17 cellular contexts compared by ENCODE assay signal in genomic region chr1:76148460-76148859, GRCh38.
DNase-seq lines count a peak whose midpoint lies in the region; ATAC-seq and TF ChIP-seq lines count a peak whose summit lies in the region.
"Had no signal": no experiment of that assay in that cellular context is flagged by ENCODE, and none has a peak within 500 bp of the region (broad histone marks: within the 10 kb centered on the region; RNA-seq: fewer than 3 reads in every experiment).

No MANE protein-coding gene starts in this region.

- no peak overlapping the region for H3K27ac Mint-ChIP-seq in stimulated activated naive B cell treated with anti-CD40 and anti-IgM and Interleukin-4, amounts not matched to agents 10 μg/mL and 1 μg/mL and 100 μg/mL, for 72 hours
- H3K27ac Mint-ChIP-seq in CD4-positive, alpha-beta T cell = no peak overlapping the region
- H3K27ac Mint-ChIP-seq: CD4-positive, alpha-beta memory T cell; HFFc6 had no signal

- H3K27me3 ChIP-seq in effector memory CD4-positive, alpha-beta T cell (replicated peaks; ENCODE audit: control insufficient read depth, insufficient read depth, low read length, poor library complexity, severe bottlenecking) = no peaks in the 10 kb centered on the region
- no peaks in the 10 kb centered on the region for H3K27me3 ChIP-seq in CD4-positive, alpha-beta T cell (ENCODE audit: control insufficient read depth, insufficient read depth, low read length)

- no peak overlapping the region for H3K27ac ChIP-seq in effector memory CD4-positive, alpha-beta T cell (ENCODE audit: insufficient read depth, low read length, poor library complexity, severe bottlenecking)
- no peak overlapping the region for H3K27ac ChIP-seq in CD4-positive, alpha-beta T cell (ENCODE audit: low read depth, low read length)

- peaks cover 0 to 4% of the 10 kb centered on the region in 2 donors for H3K36me3 Mint-ChIP-seq in stimulated activated naive B cell treated with anti-CD40 and anti-IgM and Interleukin-4, amounts not matched to agents 10 μg/mL and 1 μg/mL and 100 μg/mL, for 72 hours
- H3K36me3 Mint-ChIP-seq in CD4-positive, alpha-beta T cell (ENCODE audit: low read depth) = no peaks in the 10 kb centered on the region
- H3K36me3 Mint-ChIP-seq: CD14-positive monocyte; CD4-positive, alpha-beta memory T cell had no signal

- peak; percentile 56 to 75 for ATAC-seq in stimulated activated naive B cell treated with anti-CD40 and anti-IgM and Interleukin-4, amounts not matched to agents 10 μg/mL and 1 μg/mL and 100 μg/mL, for 72 hours (replicated peaks)
- no peak for ATAC-seq in CD4-positive, alpha-beta T cell (ENCODE audit: poor library complexity)
- ATAC-seq: GM12878 had no signal

- no peak overlapping the region for H3K4me3 ChIP-seq in effector memory CD4-positive, alpha-beta T cell (ENCODE audit: insufficient read depth, low read depth, low read length, poor library complexity, severe bottlenecking)
- H3K4me3 ChIP-seq: GM12878, HAP-1 had no signal

- H3K27me3 Mint-ChIP-seq in stimulated activated naive B cell treated with anti-CD40 and anti-IgM and Interleukin-4, amounts not matched to agents 10 μg/mL and 1 μg/mL and 100 μg/mL, for 72 hours = no peaks in the 10 kb centered on the region
- H3K27me3 Mint-ChIP-seq in CD4-positive, alpha-beta T cell = peaks cover 13% of the 10 kb centered on the region

- CTCF ChIA-PET in CD4-positive, alpha-beta T cell (lab: Charles Lee) = no interaction called here

- no peaks in the 10 kb centered on the region for H3K9me3 Mint-ChIP-seq in stimulated activated naive B cell treated with anti-CD40 and anti-IgM and Interleukin-4, amounts not matched to agents 10 μg/mL and 1 μg/mL and 100 μg/mL, for 72 hours
- no peaks in the 10 kb centered on the region for H3K9me3 Mint-ChIP-seq in CD4-positive, alpha-beta T cell
- H3K9me3 Mint-ChIP-seq: CD14-positive monocyte; CD4-positive, alpha-beta memory T cell; HFFc6 had no signal

- no peaks in the 10 kb centered on the region for H3K4me1 ChIP-seq in effector memory CD4-positive, alpha-beta T cell (ENCODE audit: control insufficient read depth, insufficient read depth, low read length, poor library complexity, severe bottlenecking)
- H3K4me1 ChIP-seq: Caco-2, HAP-1 had no signal

- H3K9me3 ChIP-seq in effector memory CD4-positive, alpha-beta T cell (ENCODE audit: control insufficient read depth, low read length) = no peaks in the 10 kb centered on the region
- no peaks in the 10 kb centered on the region for H3K9me3 ChIP-seq in CD4-positive, alpha-beta T cell (ENCODE audit: control insufficient read depth, low read length)
- H3K9me3 ChIP-seq: Caco-2, HAP-1 had no signal

- no peak for TF ChIP-seq CTCF in CD4-positive, alpha-beta T cell (IDR thresholded peaks at IDR 0.05)

- peaks cover 10 to 15% of the 10 kb centered on the region in 2 donors for H3K4me1 Mint-ChIP-seq in stimulated activated naive B cell treated with anti-CD40 and anti-IgM and Interleukin-4, amounts not matched to agents 10 μg/mL and 1 μg/mL and 100 μg/mL, for 72 hours
- H3K4me1 Mint-ChIP-seq in CD4-positive, alpha-beta T cell (ENCODE audit: low read depth) = no peaks in the 10 kb centered on the region
- H3K4me1 Mint-ChIP-seq: CD14-positive monocyte; CD4-positive, alpha-beta memory T cell had no signal

- POLR2A ChIA-PET in CD4-positive, alpha-beta T cell (lab: Charles Lee) = no interaction called here

- peak; percentile 29 for DNase-seq in COLO829 (ENCODE audit: low spot score)
- peak; percentile 54 for DNase-seq in foreskin melanocyte
- no peak for DNase-seq in stimulated activated naive B cell treated with anti-CD40 and anti-IgM and Interleukin-4, amounts not matched to agents 10 μg/mL and 1 μg/mL and 100 μg/mL, for 72 hours
- no peak for DNase-seq in effector memory CD4-positive, alpha-beta T cell
- DNase-seq in NCI-H1930 (lab: John Stamatoyannopoulos, UW) = no peak
- no peak for DNase-seq in CD4-positive, alpha-beta T cell
- DNase-seq: Caco-2; CD4-positive, alpha-beta memory T cell; DMS 273 treated with DMSO at 0.1 percent for 48 hours; DMS79; EL; GDM1; GOT3; HFFc6 had no signal

- no peaks in the 10 kb centered on the region for H3K36me3 ChIP-seq in effector memory CD4-positive, alpha-beta T cell (ENCODE audit: control insufficient read depth, insufficient read depth, low read length)
- H3K36me3 ChIP-seq: HAP-1 had no signal

- intact Hi-C loops in CD4-positive, alpha-beta T cell (cut with DNase I, micrococcal nuclease) = no loop called here

- H3K4me3 Mint-ChIP-seq in stimulated activated naive B cell treated with anti-CD40 and anti-IgM and Interleukin-4, amounts not matched to agents 10 μg/mL and 1 μg/mL and 100 μg/mL, for 72 hours = no peak overlapping the region
- no peak overlapping the region for H3K4me3 Mint-ChIP-seq in CD4-positive, alpha-beta T cell
- H3K4me3 Mint-ChIP-seq: CD14-positive monocyte; CD4-positive, alpha-beta memory T cell; HFFc6 had no signal

Comparison
In these comparisons a context has a peak if more than half of its experiments do, and no peak if none do; other contexts are left out.
1. DNase-seq: peak in COLO829 (single experiment) and foreskin melanocyte (single experiment); none in stimulated activated naive B cell treated with anti-CD40 and anti-IgM and Interleukin-4, amounts not matched to agents 10 μg/mL and 1 μg/mL and 100 μg/mL, for 72 hours (single experiment), effector memory CD4-positive, alpha-beta T cell (0 of 3), NCI-H1930 (0 of 2) and CD4-positive, alpha-beta T cell (0 of 10).